In the genomic region with DNA sequence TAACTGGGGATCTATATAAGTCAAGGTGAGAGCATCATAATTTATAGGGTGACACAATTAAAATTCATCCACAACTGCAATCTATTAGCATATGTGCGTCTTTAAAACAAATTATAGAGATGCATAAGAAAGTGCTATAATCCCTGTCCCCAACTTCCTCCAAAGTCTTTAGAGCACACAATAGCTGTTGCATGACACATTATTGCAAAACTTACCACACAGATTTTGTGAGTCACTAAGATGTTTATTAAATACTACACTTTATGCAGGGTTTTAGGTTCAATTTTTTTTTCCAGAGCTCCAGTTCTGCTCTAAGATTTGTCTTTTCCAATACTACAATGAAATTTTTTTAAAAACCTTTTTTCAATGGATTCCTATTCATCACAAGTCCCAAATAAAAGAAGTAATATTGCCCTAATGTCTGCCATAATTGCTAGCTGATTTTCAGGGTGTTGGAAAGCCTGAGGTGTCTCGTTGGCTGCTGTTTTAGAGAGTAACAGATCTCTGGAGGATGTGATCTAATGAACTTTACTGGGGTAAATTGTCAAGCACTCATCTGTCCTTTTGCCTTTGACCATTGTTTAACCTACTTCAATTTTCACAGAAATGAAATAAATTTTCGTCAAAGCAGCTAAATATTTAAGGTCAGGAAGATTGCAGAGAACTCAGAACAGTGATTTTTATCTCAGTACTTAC, we compare ENCODE assay signal across 19 cellular contexts.
A peak's percentile ranks its signal among the peaks of the same experiment; 100 is the strongest.
DNase-seq lines count a peak whose midpoint lies in the region; ATAC-seq and TF ChIP-seq lines count a peak whose summit lies in the region.
"Had no signal": no experiment of that assay in that cellular context is flagged by ENCODE, and none has a peak within 500 bp of the region (broad histone marks: within the 10 kb centered on the region; RNA-seq: fewer than 3 reads in every experiment).

No MANE protein-coding gene starts in this region.

- H3K4me3 ChIP-seq in coronary artery, result no peak overlapping the region
- H3K4me3 ChIP-seq: adrenal gland, dorsolateral prefrontal cortex, gastrocnemius medialis, thoracic aorta had no signal

- DNase-seq in AG09319 (ENCODE audit: extremely low read depth, low read depth) (peak; percentile 22), M059J (ENCODE audit: low read depth) (peak; percentile 57), amniotic stem cell (lab: John Stamatoyannopoulos, UW) (peak; percentile 30), foreskin keratinocyte (peak; percentile 32 to 66), NCI-H1105 (lab: John Stamatoyannopoulos, UW) (no peak), NCI-H2081 (lab: John Stamatoyannopoulos, UW) (no peak), NCI-H1694 treated with DMSO at 0.1 percent for 48 hours (lab: John Stamatoyannopoulos, UW) (no peak), coronary artery (ENCODE audit: low spot score) (no peak)
- DNase-seq: activated CD8-positive, alpha-beta T cell treated with anti-CD3 and anti-CD28 coated beads, Interleukin-2, amount 10 ng/mL, durations not matched to agents 7 days and 5 days; adrenal gland; DMS 273 treated with DMSO at 0.1 percent for 48 hours; dorsolateral prefrontal cortex; gastrocnemius medialis; NCI-H1092; stimulated activated CD4-positive, alpha-beta T cell treated with anti-CD3 and anti-CD28 coated beads, Interleukin-2, amount 100 ng/mL, for 24 hours; stimulated activated CD8-positive, alpha-beta memory T cell treated with anti-CD3 and anti-CD28 coated beads, Interleukin-4, amount 100 ng/mL, for 48 hours had no signal

- ATAC-seq in foreskin keratinocyte, result peak; percentile 77
- ATAC-seq: activated CD8-positive, alpha-beta T cell treated with anti-CD3 and anti-CD28 coated beads, Interleukin-2, amount 10 ng/mL, durations not matched to agents 7 days and 5 days; gastrocnemius medialis; natural killer cell treated with Interleukin-12 subunit alpha and Interleukin-12 subunit beta and Interleukin-15 and Interleukin-18, amount 100 ng/mL, for 72 hours had no signal

- H3K4me1 ChIP-seq in foreskin keratinocyte, result no peaks in the 10 kb centered on the region
- H3K4me1 ChIP-seq: adrenal gland, gastrocnemius medialis had no signal

- TF ChIP-seq CTCF in AG09319 (IDR thresholded peaks at IDR 0.05; ENCODE audit: low read depth, low read length) (no peak), foreskin keratinocyte (conservative IDR thresholded peaks at IDR 0.05) (no peak), coronary artery (IDR thresholded peaks at IDR 0.05) (no peak)

- no peaks in the 10 kb centered on the region for H3K27me3 ChIP-seq in foreskin keratinocyte
- H3K27me3 ChIP-seq: adrenal gland, dorsolateral prefrontal cortex, gastrocnemius medialis had no signal

- no peak overlapping the region for H3K27ac ChIP-seq in foreskin keratinocyte
- no peak overlapping the region for H3K27ac ChIP-seq in coronary artery
- H3K27ac ChIP-seq: adrenal gland, dorsolateral prefrontal cortex, gastrocnemius medialis, thoracic aorta, VCaP had no signal

Comparison
In these comparisons a context has a peak if more than half of its experiments do, and no peak if none do; other contexts are left out.
1. DNase-seq: peak in AG09319 (single experiment), M059J (single experiment), amniotic stem cell (single experiment) and foreskin keratinocyte (2 of 2); none in NCI-H1105 (single experiment), NCI-H2081 (0 of 2), NCI-H1694 treated with DMSO at 0.1 percent for 48 hours (single experiment) and coronary artery (single experiment).